Comparison of ENCODE assay signal across 10 cellular contexts in the genomic region with DNA sequence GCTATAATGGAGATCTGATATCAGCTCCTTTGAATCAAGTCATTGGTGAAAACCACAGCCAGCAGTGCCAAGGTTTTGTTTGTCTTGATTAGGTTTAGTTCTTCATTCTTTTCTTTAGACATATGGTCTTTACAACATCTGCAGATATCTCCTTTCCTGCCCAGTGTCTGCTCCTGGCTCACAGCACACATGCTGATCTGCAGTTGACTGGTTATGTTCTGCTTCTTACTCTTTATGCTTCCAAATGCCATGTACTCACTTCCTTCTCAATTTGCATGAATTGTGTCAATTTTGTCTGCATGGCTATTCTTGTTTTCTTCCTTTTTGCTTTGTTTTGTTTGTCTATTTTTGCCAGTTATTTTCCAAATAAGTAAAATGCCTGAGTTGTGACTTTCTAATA. TPM values are rescaled to one million over a fixed set of nuclear protein-coding genes. Genes with fewer than 3 reads are reported as not detected.
A peak's percentile ranks its signal among the peaks of the same experiment; 100 is the strongest.
DNase-seq lines count a peak whose midpoint lies in the region; ATAC-seq and TF ChIP-seq lines count a peak whose summit lies in the region.
"Had no signal": no experiment of that assay in that cellular context is flagged by ENCODE, and none has a peak within 500 bp of the region (broad histone marks: within the 10 kb centered on the region; RNA-seq: fewer than 3 reads in every experiment).

No MANE protein-coding gene starts in this region.

- ATAC-seq in activated CD8-positive, alpha-beta memory T cell treated with anti-CD3 and anti-CD28 coated beads, Interleukin-2, amount 10 ng/mL, durations not matched to agents 7 days and 5 days = no peak
- no peak for ATAC-seq in HG03378 (IDR thresholded peaks at IDR 0.05; ENCODE audit: unreplicated experiment)
- no peak for ATAC-seq in HG03159 (IDR thresholded peaks at IDR 0.05; ENCODE audit: unreplicated experiment)
- ATAC-seq in GM18873 (IDR thresholded peaks at IDR 0.05; ENCODE audit: low FRiP score, unreplicated experiment) = no peak
- ATAC-seq: PC-3 had no signal

- peaks cover 95% of the 10 kb centered on the region for H3K79me2 ChIP-seq in Loucy (ENCODE audit: insufficient read depth, low read length)

- H2AFZ ChIP-seq in Loucy (ENCODE audit: low read length) = no peak overlapping the region

- peak; percentile 39 for DNase-seq in activated CD8-positive, alpha-beta memory T cell treated with anti-CD3 and anti-CD28 coated beads, Interleukin-2, amount 10 ng/mL, durations not matched to agents 7 days and 5 days
- DNase-seq in activated CD8-positive, alpha-beta memory T cell treated with anti-CD3 and anti-CD28 coated beads, Interleukin-2, amount 50 U/mL, for 48 hours = no peak
- no peak for DNase-seq in activated T-helper 1 cell treated with anti-CD3 and anti-CD28 coated beads, Interleukin-12 subunit alpha, Interleukin-12 subunit beta, Interleukin-2, Interleukin-4 antibody, amounts not matched to agents 30 ng/mL and 10 ng/mL and 1 ng/mL, durations not matched to agents 14 hours and 24 hours and 36 hours (ENCODE audit: low spot score)
- DNase-seq in spleen = no peak
- DNase-seq: PC-3 had no signal

- H3K4me1 ChIP-seq in Loucy (ENCODE audit: insufficient read depth, low read length, poor library complexity, severe bottlenecking) (peaks cover 93% of the 10 kb centered on the region), spleen (peaks cover 74 to 100% (median 99%) of the 10 kb centered on the region in 6 donors)

- no peaks in the 10 kb centered on the region for H4K20me1 ChIP-seq in Loucy (ENCODE audit: insufficient read depth, low read length, poor library complexity, severe bottlenecking)

- H3K27me3 Mint-ChIP-seq in activated CD8-positive, alpha-beta memory T cell treated with anti-CD3 and anti-CD28 coated beads, Interleukin-2, amount 10 ng/mL, durations not matched to agents 7 days and 5 days = no peaks in the 10 kb centered on the region
- H3K27me3 Mint-ChIP-seq in activated T-helper 1 cell treated with anti-CD3 and anti-CD28 coated beads, Interleukin-12 subunit alpha, Interleukin-12 subunit beta, Interleukin-2, Interleukin-4 antibody, amounts not matched to agents 30 ng/mL and 10 ng/mL and 1 ng/mL, durations not matched to agents 14 hours and 24 hours and 36 hours (ENCODE audit: insufficient read depth) = no peaks in the 10 kb centered on the region

- H3K27ac Mint-ChIP-seq in activated CD8-positive, alpha-beta memory T cell treated with anti-CD3 and anti-CD28 coated beads, Interleukin-2, amount 10 ng/mL, durations not matched to agents 7 days and 5 days = peak overlapping the region; percentile 65
- peak overlapping the region; percentile 55 for H3K27ac Mint-ChIP-seq in activated T-helper 1 cell treated with anti-CD3 and anti-CD28 coated beads, Interleukin-12 subunit alpha, Interleukin-12 subunit beta, Interleukin-2, Interleukin-4 antibody, amounts not matched to agents 30 ng/mL and 10 ng/mL and 1 ng/mL, durations not matched to agents 14 hours and 24 hours and 36 hours

- CTCF ChIA-PET in activated CD8-positive, alpha-beta memory T cell treated with anti-CD3 and anti-CD28 coated beads, Interleukin-2, amount 10 ng/mL, durations not matched to agents 7 days and 5 days (lab: Charles Lee) = interaction anchor here (0.7 to 8.4 kb wide), 7 partner anchors 11 to 279 kb away, joined by 3 to 117 read pairs (median 11); no protein-coding TSS in a partner anchor

- peaks cover 74% of the 10 kb centered on the region for H3K36me3 Mint-ChIP-seq in activated CD8-positive, alpha-beta memory T cell treated with anti-CD3 and anti-CD28 coated beads, Interleukin-2, amount 10 ng/mL, durations not matched to agents 7 days and 5 days
- peaks cover 58% of the 10 kb centered on the region for H3K36me3 Mint-ChIP-seq in activated T-helper 1 cell treated with anti-CD3 and anti-CD28 coated beads, Interleukin-12 subunit alpha, Interleukin-12 subunit beta, Interleukin-2, Interleukin-4 antibody, amounts not matched to agents 30 ng/mL and 10 ng/mL and 1 ng/mL, durations not matched to agents 14 hours and 24 hours and 36 hours (ENCODE audit: low read depth)

- H3K36me3 ChIP-seq in Loucy (ENCODE audit: insufficient read depth, low read length) = 0 out of 2 replicates have a peak, but pooled peaks cover 3% of the 10 kb centered on the region
- H3K36me3 ChIP-seq in spleen = peaks cover 0 to 17% (median 0%) of the 10 kb centered on the region in 6 donors

- H3K4me3 ChIP-seq in Loucy (ENCODE audit: low read length, poor library complexity, severe bottlenecking) (peak overlapping the region; percentile 76), spleen (peak overlapping the region in 2 of 8 donors; percentile 9 to 71)

- no peaks in the 10 kb centered on the region for H3K27me3 ChIP-seq in Loucy (ENCODE audit: insufficient read depth, low read length, poor library complexity, severe bottlenecking)
- H3K27me3 ChIP-seq in spleen (replicated peaks in 1 of 7) = no peaks in the 10 kb centered on the region

- intact Hi-C loops in activated T-helper 1 cell treated with anti-CD3 and anti-CD28 coated beads, Interleukin-12 subunit alpha, Interleukin-12 subunit beta, Interleukin-2, Interleukin-4 antibody, amounts not matched to agents 30 ng/mL and 10 ng/mL and 1 ng/mL, durations not matched to agents 14 hours and 24 hours and 36 hours (cut with micrococcal nuclease) = loop anchor here (10.0 kb wide), 1 partner anchor 1032 kb away; no protein-coding TSS in a partner anchor
- intact Hi-C loops in spleen (cut with DNase I; ENCODE audit: low total_unique reads) = no loop called here

- H3K4me3 Mint-ChIP-seq in activated CD8-positive, alpha-beta memory T cell treated with anti-CD3 and anti-CD28 coated beads, Interleukin-2, amount 10 ng/mL, durations not matched to agents 7 days and 5 days = peak overlapping the region; percentile 31
- H3K4me3 Mint-ChIP-seq in activated T-helper 1 cell treated with anti-CD3 and anti-CD28 coated beads, Interleukin-12 subunit alpha, Interleukin-12 subunit beta, Interleukin-2, Interleukin-4 antibody, amounts not matched to agents 30 ng/mL and 10 ng/mL and 1 ng/mL, durations not matched to agents 14 hours and 24 hours and 36 hours = peak overlapping the region; percentile 53

- TF ChIP-seq POLR2A in spleen (IDR thresholded peaks at IDR 0.05) = peak in 1 of 3 donors; percentile 89

- H3K4me1 Mint-ChIP-seq in activated CD8-positive, alpha-beta memory T cell treated with anti-CD3 and anti-CD28 coated beads, Interleukin-2, amount 10 ng/mL, durations not matched to agents 7 days and 5 days = peaks cover 88% of the 10 kb centered on the region
- H3K4me1 Mint-ChIP-seq in activated T-helper 1 cell treated with anti-CD3 and anti-CD28 coated beads, Interleukin-12 subunit alpha, Interleukin-12 subunit beta, Interleukin-2, Interleukin-4 antibody, amounts not matched to agents 30 ng/mL and 10 ng/mL and 1 ng/mL, durations not matched to agents 14 hours and 24 hours and 36 hours (ENCODE audit: low read depth) = peaks cover 92% of the 10 kb centered on the region

- TF ChIP-seq CTCF in Loucy (conservative IDR thresholded peaks at IDR 0.05; ENCODE audit: low read length) (no peak), spleen (IDR thresholded peaks at IDR 0.05 in 8 of 11, conservative IDR thresholded peaks at IDR 0.05 in 3 of 11) (no peak)

- peak overlapping the region; percentile 8 to 95 (median 91) for H3K27ac ChIP-seq in spleen
- H3K27ac ChIP-seq: KMS-11 had no signal

- no peaks in the 10 kb centered on the region for H3K9me2 ChIP-seq in Loucy (replicated peaks; ENCODE audit: low read depth, low read length)

- H3K4me2 ChIP-seq in Loucy (ENCODE audit: low read depth, low read length, poor library complexity, severe bottlenecking) = peak overlapping the region; percentile 92
- H3K4me2 ChIP-seq: KMS-11 had no signal

- no peaks in the 10 kb centered on the region for H3F3A ChIP-seq in Loucy (ENCODE audit: low read depth)

- H3K9ac ChIP-seq in Loucy (ENCODE audit: low read depth, low read length, poor library complexity, severe bottlenecking) = peak overlapping the region; percentile 84
- H3K9ac ChIP-seq: KMS-11 had no signal

- H3K9me3 ChIP-seq in Loucy (ENCODE audit: insufficient read depth, low read depth, low read length) = no peaks in the 10 kb centered on the region
- H3K9me3 ChIP-seq in spleen = no peaks in the 10 kb centered on the region

- no peaks in the 10 kb centered on the region for H3K9me3 Mint-ChIP-seq in activated CD8-positive, alpha-beta memory T cell treated with anti-CD3 and anti-CD28 coated beads, Interleukin-2, amount 10 ng/mL, durations not matched to agents 7 days and 5 days (ENCODE audit: low read depth)
- H3K9me3 Mint-ChIP-seq in activated T-helper 1 cell treated with anti-CD3 and anti-CD28 coated beads, Interleukin-12 subunit alpha, Interleukin-12 subunit beta, Interleukin-2, Interleukin-4 antibody, amounts not matched to agents 30 ng/mL and 10 ng/mL and 1 ng/mL, durations not matched to agents 14 hours and 24 hours and 36 hours = peaks cover 4% of the 10 kb centered on the region

RNA-seq across cellular contexts. Expression of a gene that starts 8.0 kb away (rescaled TPM):
- 100 to 1,000 TPM in 1 of 2 experiments, 10 to 100 TPM in 1; 90.2 to 126 TPM for total RNA-seq in activated CD8-positive, alpha-beta memory T cell treated with anti-CD3 and anti-CD28 coated beads, Interleukin-2, amount 10 ng/mL, durations not matched to agents 7 days and 5 days
- total RNA-seq in activated T-helper 1 cell treated with anti-CD3 and anti-CD28 coated beads, Interleukin-12 subunit alpha, Interleukin-12 subunit beta, Interleukin-2, Interleukin-4 antibody, amounts not matched to agents 30 ng/mL and 10 ng/mL and 1 ng/mL, durations not matched to agents 14 hours and 24 hours and 36 hours = 71.6 and 74.2 TPM in 2 replicates
- 100 to 1,000 TPM; 119 to 173 (median 144) TPM for total RNA-seq in spleen
- 100 to 1,000 TPM in 2 of 3 donors, 10 to 100 TPM in 1; 72.0 to 111 (median 103) TPM for polyA plus RNA-seq in spleen
- total RNA-seq: PC-3 had no signal
